ENCODE assay signal across 35 cellular contexts in the genomic region with DNA sequence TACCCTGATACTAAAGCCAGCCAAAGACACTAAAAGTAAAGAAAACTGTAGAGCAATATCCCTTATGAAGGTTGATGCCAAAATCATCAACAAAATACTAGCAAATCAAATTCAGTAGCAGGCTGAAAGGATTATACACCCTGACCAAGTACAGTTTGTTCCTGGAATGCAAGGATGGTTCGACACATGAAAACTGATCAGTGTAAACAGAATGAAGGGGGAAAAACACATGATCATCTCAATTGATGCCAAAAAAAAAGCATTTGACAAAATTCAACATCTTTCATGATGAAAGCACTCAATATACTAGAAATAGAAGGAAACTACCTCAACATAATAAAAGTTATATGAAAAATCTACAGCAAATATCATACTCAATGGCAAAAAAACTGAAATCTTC. TPM values are rescaled to one million over a fixed set of nuclear protein-coding genes. Genes with fewer than 3 reads are reported as not detected.
"Had no signal": no experiment of that assay in that cellular context is flagged by ENCODE, and none has a peak within 500 bp of the region (broad histone marks: within the 10 kb centered on the region; RNA-seq: fewer than 3 reads in every experiment).

No MANE protein-coding gene starts in this region.

- H3K27me3 ChIP-seq: neutrophil, upper lobe of left lung had no signal

- H3K4me1 ChIP-seq: upper lobe of left lung had no signal

- H3K36me3 ChIP-seq: neutrophil, upper lobe of left lung, WERI-Rb-1 had no signal

- DNase-seq: activated CD4-positive, alpha-beta T cell treated with anti-CD3 and anti-CD28 coated beads for 48 hours; activated CD4-positive, alpha-beta T cell treated with anti-CD3 and anti-CD28 coated beads, Interleukin-2, amount 50 U/mL, for 48 hours; activated CD8-positive, alpha-beta memory T cell treated with anti-CD3 and anti-CD28 coated beads for 24 hours; activated effector memory CD4-positive, alpha-beta T cell treated with Interleukin-2 at 50 U/mL for 16 hours; activated naive CD4-positive, alpha-beta T cell treated with Interleukin-2 at 50 U/mL for 16 hours; anterior cingulate cortex; dermis blood vessel endothelial cell; effector CD8-positive, alpha-beta T cell; head of caudate nucleus; hippocampal formation; left cardiac atrium; mammary epithelial cell; naive B cell; nephron progenitor cell; stimulated activated CD4-positive, alpha-beta T cell treated with anti-CD3 and anti-CD28 coated beads, Interleukin-12 subunit alpha, Interleukin-12 subunit beta, amount 100 ng/mL, for 4 hours; stimulated activated CD4-positive, alpha-beta T cell treated with anti-CD3 and anti-CD28 coated beads, Interleukin-4, amount 100 ng/mL, for 1 hour; T-helper 9 cell; upper lobe of left lung; WERI-Rb-1 had no signal

- H3K27ac ChIP-seq: neutrophil, skin epidermis, upper lobe of left lung, WERI-Rb-1 had no signal

- H3K4me3 ChIP-seq: skin epidermis, upper lobe of left lung had no signal

- FAIRE-seq: bronchial epithelial cell, colon, endometrium, keratinocyte, TTC549 had no signal

RNA-seq across cellular contexts. Expression of gene LRRC14B, which starts 43.5 kb away (rescaled TPM):
- total RNA-seq: bronchial epithelial cell, dermis blood vessel endothelial cell, epithelial cell of proximal tubule, fibroblast of lung, mammary epithelial cell, osteocyte, progenitor cell of endocrine pancreas, renal cortical epithelial cell, sciatic nerve, subcutaneous adipose tissue, upper lobe of left lung had no signal
- polyA plus RNA-seq: adipose tissue, fibroblast of lung, keratinocyte, liver, mammary epithelial cell had no signal

RNA-seq across cellular contexts. Expression of gene PLEKHG4B, which starts 55.8 kb away (rescaled TPM):
- total RNA-seq: bronchial epithelial cell, dermis blood vessel endothelial cell had no signal
- polyA plus RNA-seq: keratinocyte had no signal
